In genomic region chr5:96721351-96721970, GRCh38 we compare ENCODE assay signal across 11 cellular contexts. TPM values are rescaled to one million over a fixed set of nuclear protein-coding genes. Genes with fewer than 3 reads are reported as not detected.
A peak's percentile ranks its signal among the peaks of the same experiment; 100 is the strongest.
DNase-seq lines count a peak whose midpoint lies in the region; FAIRE-seq and TF ChIP-seq lines count a peak whose summit lies in the region.
"Had no signal": no experiment of that assay in that cellular context is flagged by ENCODE, and none has a peak within 500 bp of the region (broad histone marks: within the 10 kb centered on the region; RNA-seq: fewer than 3 reads in every experiment).

No MANE protein-coding gene starts in this region.

- H3K27me3 ChIP-seq in left ventricle myocardium inferior (ENCODE audit: low read depth) (no peaks in the 10 kb centered on the region), thyroid gland (no peaks in the 10 kb centered on the region)

- H3K4me1 ChIP-seq in left ventricle myocardium inferior (peaks cover 98% of the 10 kb centered on the region), thyroid gland (peaks cover 37 to 53% of the 10 kb centered on the region in 2 donors)

- no peaks in the 10 kb centered on the region for H3K9me3 ChIP-seq in left ventricle myocardium inferior (replicated peaks)
- no peaks in the 10 kb centered on the region for H3K9me3 ChIP-seq in thyroid gland

- DNase-seq in NCI-H2029 (lab: John Stamatoyannopoulos, UW) (peak; percentile 17), NCI-H2029 treated with DMSO at 0.1 percent for 48 hours (lab: John Stamatoyannopoulos, UW) (no peak), astrocyte of the hippocampus (ENCODE audit: low read depth, low spot score) (peak; percentile 44), left ventricle myocardium inferior (no peak), thyroid gland (peak; percentile 60 to 65), frontal cortex (ENCODE audit: low spot score in 2 of 2) (no peak), DMS153 (lab: John Stamatoyannopoulos, UW) (no peak), GM10266 (ENCODE audit: extremely low spot score) (no peak)
- DNase-seq: cerebellar nuclear complex, NCI-H2081 treated with DMSO at 0.1 percent for 48 hours had no signal

- intact Hi-C loops in left ventricle myocardium inferior (cut with micrococcal nuclease), result no loop called here
- intact Hi-C loops in thyroid gland (cut with DNase I), result loop anchor here (10.0 kb wide), 1 partner anchor 107 kb away; no protein-coding TSS in a partner anchor

- peak overlapping the region; percentile 97 for H3K27ac ChIP-seq in left ventricle myocardium inferior (replicated peaks)
- H3K27ac ChIP-seq in thyroid gland, result peak overlapping the region; percentile 24 to 84 (median 79)
- H3K27ac ChIP-seq: 22Rv1 had no signal

- H3K36me3 ChIP-seq in left ventricle myocardium inferior (peaks cover 6% of the 10 kb centered on the region), thyroid gland (no peaks in the 10 kb centered on the region)

- no peak for TF ChIP-seq POLR2A in thyroid gland (IDR thresholded peaks at IDR 0.05)

- no peak for FAIRE-seq in frontal cortex (lab: Jason Lieb, UNC)

- TF ChIP-seq CTCF in left ventricle myocardium inferior (IDR thresholded peaks at IDR 0.05; ENCODE audit: borderline replicate concordance) (no peak), thyroid gland (IDR thresholded peaks at IDR 0.05) (no peak), GM10266 (IDR thresholded peaks at IDR 0.05; ENCODE audit: control insufficient read depth, insufficient read depth, low read depth, missing control alignments) (no peak)

- H3K4me3 ChIP-seq in left ventricle myocardium inferior, result no peak overlapping the region
- H3K4me3 ChIP-seq in thyroid gland (replicated peaks in 1 of 3), result no peak overlapping the region

RNA-seq across cellular contexts. Expression of gene CAST, which starts 59.3 kb away (rescaled TPM):
- total RNA-seq in left ventricle myocardium inferior (649 TPM), thyroid gland (100 to 1,000 TPM; 177 to 278 (median 236) TPM), frontal cortex (9.4 TPM)

Comparison
In these comparisons a context has a peak if more than half of its experiments do, and no peak if none do; other contexts are left out.
1. DNase-seq: peak in NCI-H2029 (single experiment), astrocyte of the hippocampus (single experiment) and thyroid gland (2 of 2); none in NCI-H2029 treated with DMSO at 0.1 percent for 48 hours (single experiment), left ventricle myocardium inferior (single experiment), frontal cortex (0 of 2), DMS153 (single experiment) and GM10266 (single experiment).
2. RNA of gene CAST, which starts 59.3 kb away (total RNA-seq): 649 TPM in left ventricle myocardium inferior (single experiment) and 177 to 278 TPM in thyroid gland; 9.4 TPM in frontal cortex (single experiment); every median in the first group is over 10 times any median in the second.